Comparison of ENCODE assay signal across 14 cellular contexts in the genomic region with DNA sequence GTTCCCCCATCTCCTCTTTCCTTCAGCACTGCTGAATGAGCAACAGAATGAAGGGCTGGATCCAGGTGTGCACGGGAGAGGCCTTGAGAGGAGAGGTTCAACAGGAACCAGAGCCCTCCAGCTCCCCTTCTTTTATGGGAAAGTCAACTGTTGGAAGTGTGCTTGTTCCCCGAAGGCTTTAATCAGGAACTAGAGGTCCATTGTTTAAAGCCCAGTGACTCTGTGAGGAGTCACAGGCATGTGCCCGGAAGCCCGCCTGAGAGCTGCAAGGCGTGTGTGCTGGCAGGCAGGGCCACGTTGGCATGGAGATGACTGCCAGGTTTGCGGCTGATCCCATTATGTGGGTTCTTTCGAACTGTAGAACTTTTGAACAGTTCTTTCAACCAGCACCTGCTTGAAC. TPM values are rescaled to one million over a fixed set of nuclear protein-coding genes. Genes with fewer than 3 reads are reported as not detected.
DNase-seq lines count a peak whose midpoint lies in the region; ATAC-seq, FAIRE-seq and TF ChIP-seq lines count a peak whose summit lies in the region.
"Had no signal": no experiment of that assay in that cellular context is flagged by ENCODE, and none has a peak within 500 bp of the region (broad histone marks: within the 10 kb centered on the region; RNA-seq: fewer than 3 reads in every experiment).

No MANE protein-coding gene starts in this region.

- H3K9ac ChIP-seq in rectal smooth muscle tissue (ENCODE audit: low read length), result no peak overlapping the region

- peaks cover 19% of the 10 kb centered on the region for H3K36me3 Mint-ChIP-seq in Calu3 (ENCODE audit: insufficient read depth, unreplicated experiment)
- peaks cover 0 to 8% of the 10 kb centered on the region in 2 donors for H3K36me3 Mint-ChIP-seq in activated naive CD4-positive, alpha-beta T cell treated with anti-CD3 and anti-CD28 coated beads, Interleukin-2, amount 50 U/mL, for 72 hours
- H3K36me3 Mint-ChIP-seq in activated naive CD4-positive, alpha-beta T cell treated with anti-CD3 and anti-CD28 coated beads, Interleukin-2, amount 10 ng/mL, durations not matched to agents 7 days and 5 days, result no peaks in the 10 kb centered on the region
- H3K36me3 Mint-ChIP-seq: activated naive CD8-positive, alpha-beta T cell treated with anti-CD3 and anti-CD28 coated beads, Interleukin-2, amount 10 ng/mL, durations not matched to agents 7 days and 5 days had no signal

- H3K4me1 ChIP-seq in foreskin keratinocyte, result peaks cover 27% of the 10 kb centered on the region
- H3K4me1 ChIP-seq in rectal smooth muscle tissue (ENCODE audit: control insufficient read depth, insufficient read depth, low read length), result peaks cover 5% of the 10 kb centered on the region
- H3K4me1 ChIP-seq: BE2C had no signal

- peak overlapping the region; percentile 54 for H3K27ac Mint-ChIP-seq in Calu3 (ENCODE audit: unreplicated experiment)
- H3K27ac Mint-ChIP-seq in activated naive CD4-positive, alpha-beta T cell treated with anti-CD3 and anti-CD28 coated beads, Interleukin-2, amount 50 U/mL, for 72 hours, result no peak overlapping the region
- H3K27ac Mint-ChIP-seq in activated naive CD4-positive, alpha-beta T cell treated with anti-CD3 and anti-CD28 coated beads, Interleukin-2, amount 10 ng/mL, durations not matched to agents 7 days and 5 days, result no peak overlapping the region
- H3K27ac Mint-ChIP-seq: activated CD4-positive, alpha-beta T cell treated with anti-CD3 and anti-CD28 coated beads, Interleukin-2, amount 10 ng/mL, durations not matched to agents 24 days and 14 days; activated naive CD8-positive, alpha-beta T cell treated with anti-CD3 and anti-CD28 coated beads, Interleukin-2, amount 10 ng/mL, durations not matched to agents 7 days and 5 days had no signal

- H3K27me3 ChIP-seq in foreskin keratinocyte (no peaks in the 10 kb centered on the region), rectal smooth muscle tissue (ENCODE audit: control insufficient read depth, insufficient read depth, low read length) (no peaks in the 10 kb centered on the region)
- H3K27me3 ChIP-seq: BE2C had no signal

- no peaks in the 10 kb centered on the region for H3K36me3 ChIP-seq in rectal smooth muscle tissue (ENCODE audit: control insufficient read depth, insufficient read depth, low read length)
- H3K36me3 ChIP-seq: BE2C had no signal

- BruUV-seq in Calu3 (replicated peaks; lab: Mats Ljungman, UMichigan), result no TSS peak

- peaks cover 11% of the 10 kb centered on the region for H3K4me1 Mint-ChIP-seq in Calu3 (ENCODE audit: low read depth, unreplicated experiment)
- H3K4me1 Mint-ChIP-seq in activated naive CD4-positive, alpha-beta T cell treated with anti-CD3 and anti-CD28 coated beads, Interleukin-2, amount 10 ng/mL, durations not matched to agents 7 days and 5 days, result peaks cover 5% of the 10 kb centered on the region

- H3K27ac ChIP-seq in foreskin keratinocyte (peak overlapping the region; percentile 88), rectal smooth muscle tissue (ENCODE audit: low read depth, low read length) (peak overlapping the region; percentile 56)
- H3K27ac ChIP-seq: SK-N-MC had no signal

- no peaks in the 10 kb centered on the region for H3K9me3 Mint-ChIP-seq in Calu3 (ENCODE audit: low read depth, unreplicated experiment)
- no peaks in the 10 kb centered on the region for H3K9me3 Mint-ChIP-seq in activated naive CD4-positive, alpha-beta T cell treated with anti-CD3 and anti-CD28 coated beads, Interleukin-2, amount 50 U/mL, for 72 hours
- H3K9me3 Mint-ChIP-seq in activated naive CD4-positive, alpha-beta T cell treated with anti-CD3 and anti-CD28 coated beads, Interleukin-2, amount 10 ng/mL, durations not matched to agents 7 days and 5 days, result no peaks in the 10 kb centered on the region
- H3K9me3 Mint-ChIP-seq: activated CD4-positive, alpha-beta T cell treated with anti-CD3 and anti-CD28 coated beads, Interleukin-2, amount 10 ng/mL, durations not matched to agents 24 days and 14 days; activated naive CD8-positive, alpha-beta T cell treated with anti-CD3 and anti-CD28 coated beads, Interleukin-2, amount 10 ng/mL, durations not matched to agents 7 days and 5 days; stimulated activated naive CD8-positive, alpha-beta T cell treated with anti-CD3 and anti-CD28 coated beads, Interleukin-15, Interleukin-2, amounts not matched to agents 100 ng/mL and 50 ng/mL, for 24 hours had no signal

- CTCF ChIA-PET in Calu3 (lab: Charles Lee), result interaction anchor here (0.6 to 1.0 kb wide), 4 partner anchors 26 to 425 kb away, joined by 3 to 4 read pairs (median 4); no protein-coding TSS in a partner anchor
- CTCF ChIA-PET in activated naive CD4-positive, alpha-beta T cell treated with anti-CD3 and anti-CD28 coated beads, Interleukin-2, amount 10 ng/mL, durations not matched to agents 7 days and 5 days (lab: Charles Lee), result interaction anchor here (0.7 to 1.1 kb wide), 2 partner anchors 12 to 112 kb away, joined by 3 to 5 read pairs; no protein-coding TSS in a partner anchor

- DNase-seq in Calu3 (peak; percentile 65), RCC 7860 (ENCODE audit: low spot score) (peak; percentile 63), foreskin keratinocyte (peak; percentile 74 to 89), GM13976 (ENCODE audit: low spot score) (no peak)
- DNase-seq in activated naive CD4-positive, alpha-beta T cell treated with anti-CD3 and anti-CD28 coated beads, Interleukin-2, amount 50 U/mL, for 72 hours (ENCODE audit: low spot score in 2 of 2), result no peak
- no peak for DNase-seq in activated naive CD4-positive, alpha-beta T cell treated with anti-CD3 and anti-CD28 coated beads, Interleukin-2, amount 10 ng/mL, durations not matched to agents 7 days and 5 days
- DNase-seq: activated CD4-positive, alpha-beta T cell treated with anti-CD3 and anti-CD28 coated beads, Interleukin-2, amount 10 ng/mL, durations not matched to agents 24 days and 14 days; activated naive CD8-positive, alpha-beta T cell treated with anti-CD3 and anti-CD28 coated beads, Interleukin-2, amount 10 ng/mL, durations not matched to agents 7 days and 5 days; BE2C had no signal

- H3K4me3 Mint-ChIP-seq in Calu3 (ENCODE audit: low read depth, unreplicated experiment), result peak overlapping the region; percentile 51
- no peak overlapping the region for H3K4me3 Mint-ChIP-seq in activated naive CD4-positive, alpha-beta T cell treated with anti-CD3 and anti-CD28 coated beads, Interleukin-2, amount 10 ng/mL, durations not matched to agents 7 days and 5 days
- H3K4me3 Mint-ChIP-seq: activated CD4-positive, alpha-beta T cell treated with anti-CD3 and anti-CD28 coated beads, Interleukin-2, amount 10 ng/mL, durations not matched to agents 24 days and 14 days; activated naive CD8-positive, alpha-beta T cell treated with anti-CD3 and anti-CD28 coated beads, Interleukin-2, amount 10 ng/mL, durations not matched to agents 7 days and 5 days; stimulated activated naive CD8-positive, alpha-beta T cell treated with anti-CD3 and anti-CD28 coated beads, Interleukin-15, Interleukin-2, amounts not matched to agents 100 ng/mL and 50 ng/mL, for 24 hours had no signal

- ATAC-seq in foreskin keratinocyte (peak; percentile 86), HG03025 (IDR thresholded peaks at IDR 0.05; ENCODE audit: low FRiP score, unreplicated experiment) (no peak)
- no peak for ATAC-seq in activated naive CD4-positive, alpha-beta T cell treated with anti-CD3 and anti-CD28 coated beads, Interleukin-2, amount 50 U/mL, for 72 hours

- no peak for TF ChIP-seq CTCF in Calu3 (IDR thresholded peaks at IDR 0.05; ENCODE audit: unreplicated experiment)
- no peak for TF ChIP-seq CTCF in foreskin keratinocyte (conservative IDR thresholded peaks at IDR 0.05)
- TF ChIP-seq CTCF in GM13976 (IDR thresholded peaks at IDR 0.05; ENCODE audit: borderline replicate concordance, control extremely low read depth, extremely low read depth, insufficient read depth, missing control alignments), result no peak

- in situ Hi-C loops in GM13976 (cut with MboI; ENCODE audit: low sequenced_read_pairs, unreplicated experiment), result no loop called here

- FAIRE-seq in RCC 7860 (lab: Jason Lieb, UNC), result peak; percentile 27
- FAIRE-seq: GM19239 had no signal

- H3K4me3 ChIP-seq in rectal smooth muscle tissue (ENCODE audit: low read length), result no peak overlapping the region

- H3K27me3 Mint-ChIP-seq in Calu3 (ENCODE audit: unreplicated experiment), result no peaks in the 10 kb centered on the region
- peaks cover 79% of the 10 kb centered on the region for H3K27me3 Mint-ChIP-seq in activated naive CD4-positive, alpha-beta T cell treated with anti-CD3 and anti-CD28 coated beads, Interleukin-2, amount 10 ng/mL, durations not matched to agents 7 days and 5 days

- intact Hi-C loops in Calu3 (cut with micrococcal nuclease; ENCODE audit: unreplicated experiment), result loop anchor here (2.0 to 5.0 kb wide), 2 partner anchors 48 to 191 kb away; partner anchors contain the start of gene MX2

RNA-seq across cellular contexts. Expression of gene BACE2, which starts 3.2 kb away (rescaled TPM):
- total RNA-seq in Calu3 (2022), result 52.3 and 59.0 TPM in 2 replicates
- 84.0 and 87.7 TPM in 2 replicates for total RNA-seq in foreskin keratinocyte
- polyA plus RNA-seq in foreskin keratinocyte, result 64.6 and 80.0 TPM in 2 replicates
- 1 to 10 TPM in 1 of 2 donors, not detected in 1; 1.3 TPM for total RNA-seq in activated naive CD4-positive, alpha-beta T cell treated with anti-CD3 and anti-CD28 coated beads, Interleukin-2, amount 50 U/mL, for 72 hours

Comparison
In these comparisons a context has a peak if more than half of its experiments do, and no peak if none do; other contexts are left out.
1. DNase-seq: peak in Calu3 (single experiment), RCC 7860 (single experiment) and foreskin keratinocyte (2 of 2); none in GM13976 (single experiment), activated naive CD4-positive, alpha-beta T cell treated with anti-CD3 and anti-CD28 coated beads, Interleukin-2, amount 50 U/mL, for 72 hours (0 of 2) and activated naive CD4-positive, alpha-beta T cell treated with anti-CD3 and anti-CD28 coated beads, Interleukin-2, amount 10 ng/mL, durations not matched to agents 7 days and 5 days (single experiment).
2. RNA of gene BACE2, which starts 3.2 kb away (total RNA-seq): 84.0 to 87.7 TPM in foreskin keratinocyte and 52.3 to 59.0 TPM in Calu3; 1.3 TPM in activated naive CD4-positive, alpha-beta T cell treated with anti-CD3 and anti-CD28 coated beads, Interleukin-2, amount 50 U/mL, for 72 hours; every median in the first group is over 10 times any median in the second.